In the genomic region with DNA sequence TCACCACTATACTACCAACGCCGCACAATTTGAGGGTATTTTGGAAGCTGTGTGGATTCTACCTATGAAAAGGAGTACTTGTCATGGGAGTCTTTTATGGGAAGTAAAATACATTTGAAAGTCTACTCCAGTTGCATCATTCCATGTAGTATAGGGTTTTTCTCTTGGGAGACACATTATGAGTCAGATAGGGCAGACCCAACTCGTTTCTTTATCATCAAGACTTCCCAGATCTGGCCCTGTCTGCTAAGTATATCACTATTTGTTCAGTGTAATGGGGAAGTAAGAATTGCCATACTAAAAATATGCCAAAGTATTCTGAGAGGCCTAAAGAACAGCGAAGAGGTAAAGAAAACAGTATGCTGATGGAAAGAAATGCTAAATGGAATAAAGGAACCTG, we compare ENCODE assay signal across 19 cellular contexts.
DNase-seq lines count a peak whose midpoint lies in the region; ATAC-seq and TF ChIP-seq lines count a peak whose summit lies in the region.
"Had no signal": no experiment of that assay in that cellular context is flagged by ENCODE, and none has a peak within 500 bp of the region (broad histone marks: within the 10 kb centered on the region; RNA-seq: fewer than 3 reads in every experiment).

No MANE protein-coding gene starts in this region.

- no peaks in the 10 kb centered on the region for H3K27me3 ChIP-seq in esophagus muscularis mucosa
- no peaks in the 10 kb centered on the region for H3K27me3 ChIP-seq in Karpas-422 (ENCODE audit: low read length)

- H3K4me3 Mint-ChIP-seq in activated naive CD4-positive, alpha-beta T cell treated with anti-CD3 and anti-CD28 coated beads for 36 hours, result no peak overlapping the region
- H3K4me3 Mint-ChIP-seq: activated CD4-positive, alpha-beta T cell treated with anti-CD3 and anti-CD28 coated beads, Interleukin-2, amount 10 ng/mL, durations not matched to agents 7 days and 5 days; activated naive CD8-positive, alpha-beta T cell treated with anti-CD3 and anti-CD28 coated beads, Interleukin-2, amount 10 ng/mL, durations not matched to agents 7 days and 5 days; effector memory CD8-positive, alpha-beta T cell; IgD-negative memory B cell had no signal

- intact Hi-C loops in esophagus muscularis mucosa (cut with DNase I), result no loop called here
- intact Hi-C loops in activated naive CD4-positive, alpha-beta T cell treated with anti-CD3 and anti-CD28 coated beads for 36 hours (cut with micrococcal nuclease), result no loop called here

- H3K9me3 ChIP-seq in esophagus muscularis mucosa (no peaks in the 10 kb centered on the region), Karpas-422 (ENCODE audit: low read length) (no peaks in the 10 kb centered on the region)

- H3K4me1 ChIP-seq in esophagus muscularis mucosa (no peaks in the 10 kb centered on the region), Karpas-422 (ENCODE audit: low read length) (no peaks in the 10 kb centered on the region)

- no peaks in the 10 kb centered on the region for H3K36me3 Mint-ChIP-seq in activated naive CD4-positive, alpha-beta T cell treated with anti-CD3 and anti-CD28 coated beads for 36 hours (ENCODE audit: low read depth)
- H3K36me3 Mint-ChIP-seq: IgD-negative memory B cell had no signal

- no peaks in the 10 kb centered on the region; the same call in 1 of the 2 replicates for H3K9me2 ChIP-seq in Karpas-422 (replicated peaks; ENCODE audit: insufficient read depth, low read length)

- H3K9ac ChIP-seq in Karpas-422 (ENCODE audit: low read length), result no peak overlapping the region

- no peak for TF ChIP-seq EP300 in esophagus muscularis mucosa (IDR thresholded peaks at IDR 0.05)

- H3K27me3 Mint-ChIP-seq in activated naive CD4-positive, alpha-beta T cell treated with anti-CD3 and anti-CD28 coated beads for 36 hours (ENCODE audit: low read depth), result peaks cover 5% of the 10 kb centered on the region

- no peak for TF ChIP-seq POLR2A in esophagus muscularis mucosa (IDR thresholded peaks at IDR 0.05; ENCODE audit: low read depth)

- H3K36me3 ChIP-seq in esophagus muscularis mucosa (no peaks in the 10 kb centered on the region), Karpas-422 (ENCODE audit: insufficient read depth, low read length) (no peaks in the 10 kb centered on the region)

- H3K27ac ChIP-seq in esophagus muscularis mucosa (replicated peaks in 1 of 4) (no peak overlapping the region), Karpas-422 (ENCODE audit: low read length) (no peak overlapping the region)

- no peak for TF ChIP-seq CTCF in esophagus muscularis mucosa (IDR thresholded peaks at IDR 0.05)

- H4K20me1 ChIP-seq in Karpas-422 (ENCODE audit: insufficient read depth, low read depth, low read length), result no peaks in the 10 kb centered on the region

- no peak overlapping the region for H2AFZ ChIP-seq in Karpas-422 (ENCODE audit: low read length)

- ATAC-seq in GM18858 (IDR thresholded peaks at IDR 0.05; ENCODE audit: unreplicated experiment) (peak; percentile 41), HG02759 (IDR thresholded peaks at IDR 0.05; ENCODE audit: unreplicated experiment) (peak; percentile 61)
- ATAC-seq: effector memory CD8-positive, alpha-beta T cell had no signal

- H3K4me2 ChIP-seq in Karpas-422 (ENCODE audit: low read depth, low read length, poor library complexity, severe bottlenecking), result no peak overlapping the region
- H3K4me2 ChIP-seq: smooth muscle cell had no signal

- no peak overlapping the region for H3K27ac Mint-ChIP-seq in activated naive CD4-positive, alpha-beta T cell treated with anti-CD3 and anti-CD28 coated beads for 36 hours
- H3K27ac Mint-ChIP-seq: activated CD4-positive, alpha-beta T cell treated with anti-CD3 and anti-CD28 coated beads, Interleukin-2, amount 10 ng/mL, durations not matched to agents 7 days and 5 days; activated naive CD8-positive, alpha-beta T cell treated with anti-CD3 and anti-CD28 coated beads, Interleukin-2, amount 10 ng/mL, durations not matched to agents 7 days and 5 days; effector memory CD8-positive, alpha-beta T cell; IgD-negative memory B cell had no signal

- H3K9me3 Mint-ChIP-seq in activated naive CD4-positive, alpha-beta T cell treated with anti-CD3 and anti-CD28 coated beads for 36 hours, result no peaks in the 10 kb centered on the region
- H3K9me3 Mint-ChIP-seq: effector memory CD8-positive, alpha-beta T cell; IgD-negative memory B cell had no signal

- no peak overlapping the region for H3K4me3 ChIP-seq in esophagus muscularis mucosa
- no peak overlapping the region for H3K4me3 ChIP-seq in Karpas-422 (ENCODE audit: low read length)
- H3K4me3 ChIP-seq: smooth muscle cell had no signal

- peaks cover 10% of the 10 kb centered on the region for H3K4me1 Mint-ChIP-seq in activated naive CD4-positive, alpha-beta T cell treated with anti-CD3 and anti-CD28 coated beads for 36 hours (ENCODE audit: low read depth)

- WGBS in esophagus muscularis mucosa, result 82% methylated on average over 4 of the region's 4 CpGs

- CTCF ChIA-PET in activated naive CD4-positive, alpha-beta T cell treated with anti-CD3 and anti-CD28 coated beads for 36 hours (lab: Charles Lee), result no interaction called here

- no peaks in the 10 kb centered on the region for H3K79me2 ChIP-seq in Karpas-422 (ENCODE audit: low read length)

- peak; percentile 48 to 75 for DNase-seq in NOMO-1 (lab: John Stamatoyannopoulos, UW; ENCODE audit: unreplicated experiment in 2 of 2)
- DNase-seq in esophagus muscularis mucosa (ENCODE audit: extremely low spot score), result peak; percentile 4
- no peak for DNase-seq in mucosa of gallbladder (ENCODE audit: low spot score)
- no peak for DNase-seq in stimulated activated CD4-positive, alpha-beta T cell treated with anti-CD3 and anti-CD28 coated beads, Interleukin-4, amount 100 ng/mL, for 1 hour
- no peak for DNase-seq in activated naive CD4-positive, alpha-beta T cell treated with anti-CD3 and anti-CD28 coated beads for 36 hours
- no peak for DNase-seq in Karpas-422
- DNase-seq: activated CD4-positive, alpha-beta T cell treated with anti-CD3 and anti-CD28 coated beads, Interleukin-2, amount 10 ng/mL, durations not matched to agents 7 days and 5 days; activated naive CD8-positive, alpha-beta T cell treated with anti-CD3 and anti-CD28 coated beads, Interleukin-2, amount 10 ng/mL, durations not matched to agents 7 days and 5 days; activated T-cell treated with anti-CD3 and anti-CD28 coated beads, Interleukin-2, amount 50 U/mL, for 1 hour; Calu3; central memory CD4-positive, alpha-beta T cell; effector memory CD8-positive, alpha-beta T cell; NCI-H510A; substantia nigra; T-helper 2 cell had no signal

Comparison
In these comparisons a context has a peak if more than half of its experiments do, and no peak if none do; other contexts are left out.
1. DNase-seq: peak in NOMO-1 (2 of 2) and esophagus muscularis mucosa (single experiment); none in mucosa of gallbladder (single experiment), stimulated activated CD4-positive, alpha-beta T cell treated with anti-CD3 and anti-CD28 coated beads, Interleukin-4, amount 100 ng/mL, for 1 hour (single experiment), activated naive CD4-positive, alpha-beta T cell treated with anti-CD3 and anti-CD28 coated beads for 36 hours (single experiment) and Karpas-422 (single experiment).